Comparison of ENCODE assay signal across 8 cellular contexts in the genomic region with DNA sequence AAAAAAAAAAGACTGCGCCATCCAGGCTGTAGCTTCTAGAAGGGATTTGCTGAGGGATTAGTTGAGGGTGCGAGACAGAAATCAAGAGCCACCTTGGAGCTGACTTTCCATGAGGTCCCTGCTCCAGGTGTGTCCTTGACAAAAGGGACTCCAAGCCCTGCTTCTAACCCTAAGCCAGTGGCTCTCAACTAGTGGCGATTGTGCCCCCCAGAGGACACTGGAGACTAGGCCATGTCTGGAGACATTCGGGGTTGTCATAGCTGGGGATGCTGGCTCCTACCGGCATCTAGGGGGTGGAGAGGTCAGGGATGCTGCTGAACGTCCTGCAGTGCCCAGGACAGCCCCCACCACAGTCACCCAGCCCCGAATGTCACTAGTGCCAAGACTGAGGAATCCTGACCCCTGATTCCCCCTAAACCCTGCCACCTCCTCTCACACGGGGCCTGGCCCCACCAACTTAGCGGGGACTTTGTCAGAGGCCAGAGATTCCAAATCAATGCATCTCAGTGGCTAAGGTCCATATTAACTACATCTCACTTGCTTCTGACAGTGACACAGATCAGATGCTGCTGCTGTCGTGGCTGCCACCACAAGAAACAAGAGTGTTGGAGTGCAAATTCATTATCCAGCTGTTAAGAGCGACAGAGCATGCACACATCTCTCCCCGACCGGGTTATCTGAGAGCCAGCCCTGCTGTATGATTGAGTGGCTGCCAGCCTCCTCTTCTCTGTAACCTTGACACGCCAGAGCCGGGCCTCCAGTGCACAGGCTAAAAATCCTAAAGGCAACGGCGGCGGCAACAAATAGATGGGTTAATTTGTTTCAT. TPM values are rescaled to one million over a fixed set of nuclear protein-coding genes. Genes with fewer than 3 reads are reported as not detected.
DNase-seq lines count a peak whose midpoint lies in the region; ATAC-seq, FAIRE-seq and TF ChIP-seq lines count a peak whose summit lies in the region.

No MANE protein-coding gene starts in this region.

- H3K4me3 ChIP-seq in astrocyte (ENCODE audit: insufficient read depth, low read depth, low read length) = no peak overlapping the region
- H3K4me3 ChIP-seq in right lobe of liver = no peak overlapping the region

- no peak for FAIRE-seq in astrocyte (lab: Jason Lieb, UNC)

- no peaks in the 10 kb centered on the region for H3K79me2 ChIP-seq in astrocyte (ENCODE audit: insufficient read depth, low read length)

- H2AFZ ChIP-seq in astrocyte (ENCODE audit: low read depth, low read length) = no peak overlapping the region

- H3K36me3 ChIP-seq in astrocyte (ENCODE audit: insufficient read depth, low read length) (no peaks in the 10 kb centered on the region), right lobe of liver (no peaks in the 10 kb centered on the region)

- peaks cover 39% of the 10 kb centered on the region for H3K27me3 Mint-ChIP-seq in astrocyte (ENCODE audit: low read depth, unreplicated experiment)

- peak in 3 of 4 donors; percentile 7 to 25 (median 8) for ATAC-seq in right lobe of liver
- no peak for ATAC-seq in GM18867 (IDR thresholded peaks at IDR 0.05; ENCODE audit: unreplicated experiment)

- no peak overlapping the region for H3K9ac ChIP-seq in astrocyte (ENCODE audit: low read length)

- no peak overlapping the region for H3K4me2 ChIP-seq in astrocyte (ENCODE audit: low read length)

- CTCF ChIA-PET in GM10248 (lab: Yijun Ruan, JAX) = interaction anchor here (1.2 to 5.8 kb wide), 9 partner anchors 10 to 700 kb away, joined by 3 to 38 read pairs (median 4); no protein-coding TSS in a partner anchor

- H3K9me3 ChIP-seq in astrocyte (ENCODE audit: insufficient read depth, low read depth, low read length) = no peaks in the 10 kb centered on the region
- no peaks in the 10 kb centered on the region for H3K9me3 ChIP-seq in right lobe of liver

- H3K27ac ChIP-seq in astrocyte (ENCODE audit: low read depth, low read length) = no peak overlapping the region
- no peak overlapping the region for H3K27ac ChIP-seq in right lobe of liver

- intact Hi-C loops in right lobe of liver (cut with DNase I) = no loop called here

- no peak overlapping the region for H3K4me3 Mint-ChIP-seq in astrocyte (ENCODE audit: unreplicated experiment)

- TF ChIP-seq CTCF in GM10248 (IDR thresholded peaks at IDR 0.05; ENCODE audit: control extremely low read depth, extremely low read depth, low read depth, missing control alignments) = peak; percentile 55
- TF ChIP-seq CTCF in astrocyte (IDR thresholded peaks at IDR 0.05; ENCODE audit: insufficient read depth, low read depth, low read length) = peak; percentile 8
- peak in 1 of 4 donors; percentile 29 for TF ChIP-seq CTCF in right lobe of liver (IDR thresholded peaks at IDR 0.05)

- H3K27me3 ChIP-seq in astrocyte (ENCODE audit: insufficient read depth, low read length) (peaks cover 35% of the 10 kb centered on the region), right lobe of liver (no peaks in the 10 kb centered on the region)

- no peaks in the 10 kb centered on the region for H4K20me1 ChIP-seq in astrocyte (ENCODE audit: insufficient read depth, low read length)

- TF ChIP-seq POLR2A in right lobe of liver (IDR thresholded peaks at IDR 0.05) = no peak

- 61% methylated on average over 7 of the region's 18 CpGs for WGBS in right lobe of liver (ENCODE audit: insufficient coverage, low coverage, low lambda C conversion rate, missing lambda C conversion rate)

- H3K9me3 Mint-ChIP-seq in astrocyte (ENCODE audit: unreplicated experiment) = no peaks in the 10 kb centered on the region

- H3K36me3 Mint-ChIP-seq in astrocyte (ENCODE audit: low read depth, unreplicated experiment) = no peaks in the 10 kb centered on the region

- peaks cover 3% of the 10 kb centered on the region for H3K4me1 Mint-ChIP-seq in astrocyte (ENCODE audit: low read depth, unreplicated experiment)

- H3K4me1 ChIP-seq in astrocyte (ENCODE audit: insufficient read depth, low read length) (peaks cover 4% of the 10 kb centered on the region), right lobe of liver (peaks cover 0 to 28% (median 0%) of the 10 kb centered on the region in 4 donors)

- peak; percentile 57 for DNase-seq in GM10248 (ENCODE audit: extremely low spot score)
- peak; percentile 31 for DNase-seq in MV-4-11 (lab: John Stamatoyannopoulos, UW)
- DNase-seq in astrocyte (ENCODE audit: low read depth) = no peak
- no peak for DNase-seq in right lobe of liver
- no peak for DNase-seq in RKO (ENCODE audit: low spot score)
- DNase-seq in activated CD4-positive, CD25-positive, alpha-beta regulatory T cell (lab: John Stamatoyannopoulos, UW) = no peak
- DNase-seq in NCI-H226 = no peak

- POLR2A ChIA-PET in GM10248 (lab: Yijun Ruan, JAX) = interaction anchor here (0.5 to 0.6 kb wide), 2 partner anchors 21 to 149 kb away, joined by 3 read pairs; no protein-coding TSS in a partner anchor

- no peak overlapping the region for H3K27ac Mint-ChIP-seq in astrocyte (ENCODE audit: unreplicated experiment)

RNA-seq across cellular contexts. Expression of a gene that starts 40.4 kb away (rescaled TPM):
- 50.0 and 54.2 TPM in 2 replicates for total RNA-seq in astrocyte
- 10 to 100 TPM in 4 of 6 experiments, 1 to 10 TPM in 2; 4.9 to 18.7 (median 12.0) TPM for total RNA-seq in right lobe of liver

RNA-seq across cellular contexts. Expression of a gene that starts 40.6 kb away (rescaled TPM):
- 5.5 and 8.9 TPM in 2 replicates for total RNA-seq in astrocyte
- total RNA-seq in right lobe of liver = 1 to 10 TPM in 2 of 6 experiments, under 1 TPM in 4; 0.09 to 2.1 (median 0.75) TPM

Comparison
In these comparisons a context has a peak if more than half of its experiments do, and no peak if none do; other contexts are left out.
1. DNase-seq: peak in GM10248 (single experiment) and MV-4-11 (single experiment); none in astrocyte (single experiment), right lobe of liver (0 of 3), RKO (single experiment), activated CD4-positive, CD25-positive, alpha-beta regulatory T cell (0 of 4) and NCI-H226 (single experiment).